In the genomic region with DNA sequence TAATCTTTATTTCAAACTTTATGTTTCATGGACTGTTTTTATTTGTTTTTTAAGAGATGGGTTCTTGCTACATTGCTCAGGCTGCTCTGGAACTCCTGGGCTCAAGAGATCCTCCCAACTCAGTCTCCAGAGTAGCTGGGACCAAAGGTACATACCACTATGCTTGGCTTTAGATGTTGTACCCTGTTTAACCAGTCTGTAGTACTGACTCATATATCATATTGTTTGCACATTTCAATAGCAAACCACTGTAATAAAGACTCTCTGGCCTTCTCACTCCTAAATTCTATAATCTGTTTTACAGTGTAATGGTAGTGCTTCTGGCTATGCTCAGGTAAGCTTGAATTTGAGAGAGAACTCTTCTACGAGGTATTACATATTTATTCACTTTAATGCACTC, we compare ENCODE assay signal across 8 cellular contexts.
"Had no signal": no experiment of that assay in that cellular context is flagged by ENCODE, and none has a peak within 500 bp of the region (broad histone marks: within the 10 kb centered on the region; RNA-seq: fewer than 3 reads in every experiment).

No MANE protein-coding gene starts in this region.

- H3K4me1 ChIP-seq: HAP-1 had no signal

- H3K36me3 ChIP-seq: HAP-1 had no signal

- H3K4me3 ChIP-seq: GM23338, HAP-1, K562 had no signal

- DNase-seq: HFFc6, IMR-90 had no signal

- H2AFZ ChIP-seq: GM23338 had no signal

- H3K27ac ChIP-seq: HL-60 had no signal

- H3K9me3 Mint-ChIP-seq: GM23338 had no signal

- H3K4me2 ChIP-seq: GM23338 had no signal

- ATAC-seq: GM23338, HCT116, HepG2, K562 had no signal

- H3K4me1 Mint-ChIP-seq: GM23338 had no signal

- H3K4me3 Mint-ChIP-seq: GM23338, HFFc6 had no signal

- H3K9me3 ChIP-seq: HAP-1 had no signal

- H3K27ac Mint-ChIP-seq: GM23338, HFFc6 had no signal
